ENCODE assay signal across 1 cellular context in genomic region chr1:1259119-1259488, GRCh38.
TF ChIP-seq lines count a peak whose summit lies in the region.

No MANE protein-coding gene starts in this region.

TF ChIP-seq in GM12878, 131 proteins besides CTCF, POLR2A, EP300 and RAD21:
- no peak for TF ChIP-seq ATF3 (IDR thresholded peaks at IDR 0.05; ENCODE audit: borderline replicate concordance, extremely low read depth, low read depth, low read length)
- TF ChIP-seq POLR2AphosphoS5 (IDR thresholded peaks at IDR 0.05; ENCODE audit: low read length): peak; percentile 40; the same call in 1 of the 2 replicates
